ENCODE assay signal across 23 cellular contexts in genomic region chr16:85762970-85763369, GRCh38. TPM values are rescaled to one million over a fixed set of nuclear protein-coding genes. Genes with fewer than 3 reads are reported as not detected.
"Had no signal": no experiment of that assay in that cellular context is flagged by ENCODE, and none has a peak within 500 bp of the region (broad histone marks: within the 10 kb centered on the region; RNA-seq: fewer than 3 reads in every experiment).

No MANE protein-coding gene starts in this region.

- H3K36me3 ChIP-seq: esophagus squamous epithelium, heart right ventricle, lower lobe of right lung, prostate gland, right atrium auricular region, sigmoid colon, tibial artery had no signal

- DNase-seq: cortex of kidney; effector memory CD8-positive, alpha-beta T cell; erythroblast; esophagus squamous epithelium; foreskin melanocyte; glutamatergic neuron; heart right ventricle; hippocampal formation; immature natural killer cell; islet precursor cell; left ventricle myocardium superior; lower lobe of right lung; sigmoid colon; stimulated activated CD4-positive, alpha-beta T cell treated with anti-CD3 and anti-CD28 coated beads, Interleukin-4, amount 100 ng/mL, for 4 hours; stimulated activated naive CD8-positive, alpha-beta T cell treated with anti-CD3 and anti-CD28 coated beads, Interleukin-15, Interleukin-2, amounts not matched to agents 100 U/mL and 50 U/mL, for 24 hours; substantia nigra; testis; tibial artery had no signal

- H3K27me3 ChIP-seq: right atrium auricular region, testis had no signal

- H3K27ac ChIP-seq: esophagus squamous epithelium, heart right ventricle, lower lobe of right lung, prostate gland, right atrium auricular region, sigmoid colon, testis, tibial artery had no signal

- H3K9me3 ChIP-seq: esophagus squamous epithelium, heart right ventricle, lower lobe of right lung, prostate gland, right atrium auricular region, sigmoid colon, testis, tibial artery had no signal

- H3K4me1 ChIP-seq: prostate gland, right atrium auricular region, sigmoid colon, testis, tibial artery had no signal

- ATAC-seq: effector memory CD8-positive, alpha-beta T cell; left ventricle myocardium superior; lower lobe of right lung; naive thymus-derived CD8-positive, alpha-beta T cell; stimulated activated memory B cell treated with anti-CD40 and anti-IgM and Interleukin-4, amounts not matched to agents 10 μg/mL and 1 μg/mL and 100 μg/mL, for 72 hours; stimulated activated naive CD8-positive, alpha-beta T cell treated with anti-CD3 and anti-CD28 coated beads, Interleukin-15, Interleukin-2, amounts not matched to agents 100 U/mL and 50 U/mL, for 24 hours had no signal

- H3K4me3 ChIP-seq: esophagus squamous epithelium, heart right ventricle, lower lobe of right lung, prostate gland, right atrium auricular region, sigmoid colon, testis, tibial artery had no signal

RNA-seq across cellular contexts. Expression of gene C16orf74, which starts 12.1 kb away (rescaled TPM):
- polyA plus RNA-seq: neural cell had no signal
